ENCODE assay signal across 25 cellular contexts in genomic region chr2:2775018-2775417, GRCh38.
A peak's percentile ranks its signal among the peaks of the same experiment; 100 is the strongest.
DNase-seq lines count a peak whose midpoint lies in the region; ATAC-seq, FAIRE-seq and TF ChIP-seq lines count a peak whose summit lies in the region.
"Had no signal": no experiment of that assay in that cellular context is flagged by ENCODE, and none has a peak within 500 bp of the region (broad histone marks: within the 10 kb centered on the region; RNA-seq: fewer than 3 reads in every experiment).

No MANE protein-coding gene starts in this region.

- TF ChIP-seq CTCF in bronchial epithelial cell (IDR thresholded peaks at IDR 0.05; ENCODE audit: insufficient read depth, low read length, severe bottlenecking) (no peak), psoas muscle (IDR thresholded peaks at IDR 0.05) (no peak)

- DNase-seq in NCI-H2196 (lab: John Stamatoyannopoulos, UW; ENCODE audit: unreplicated experiment), result peak; percentile 20
- DNase-seq in NCI-H2196 treated with DMSO at 0.1 percent for 48 hours (lab: John Stamatoyannopoulos, UW; ENCODE audit: unreplicated experiment), result no peak
- DNase-seq in RKO (ENCODE audit: low spot score), result peak; percentile 28
- peak; percentile 44 for DNase-seq in bronchial epithelial cell (ENCODE audit: low read depth)
- no peak for DNase-seq in psoas muscle
- no peak for DNase-seq in cardiac septum (ENCODE audit: low spot score)
- no peak for DNase-seq in stimulated activated naive CD8-positive, alpha-beta T cell treated with anti-CD3 and anti-CD28 coated beads, Interleukin-15, amount 100 ng/mL, for 72 hours
- DNase-seq: CD4-positive, alpha-beta memory T cell; DMS153; GDM1; GM23248; H9; HFFc6; KBM-7; NCI-H1092 treated with DMSO at 0.1 percent for 48 hours; NCI-H146; NCI-H2029; NCI-H345; NCI-H526; PC-3 had no signal

- no peaks in the 10 kb centered on the region for H3K27me3 Mint-ChIP-seq in stimulated activated naive CD8-positive, alpha-beta T cell treated with anti-CD3 and anti-CD28 coated beads, Interleukin-15, amount 100 ng/mL, for 72 hours
- H3K27me3 Mint-ChIP-seq: CD4-positive, alpha-beta memory T cell had no signal

- H3K36me3 ChIP-seq in bronchial epithelial cell (ENCODE audit: control insufficient read depth, insufficient read depth, low read length) (no peaks in the 10 kb centered on the region), psoas muscle (ENCODE audit: insufficient read depth in 1 of 2, low read depth in 1 of 2) (no peaks in the 10 kb centered on the region)
- H3K36me3 ChIP-seq: BLaER1 treated with 17β-estradiol and CSF1 and Interleukin-3, amounts not matched to agents 10 nM and 100 nM; SJSA1 had no signal

- no peak overlapping the region for H3K27ac Mint-ChIP-seq in stimulated activated naive CD8-positive, alpha-beta T cell treated with anti-CD3 and anti-CD28 coated beads, Interleukin-15, amount 100 ng/mL, for 72 hours
- H3K27ac Mint-ChIP-seq: CD4-positive, alpha-beta memory T cell; H9; HFFc6 had no signal

- no peaks in the 10 kb centered on the region for H3K9me3 ChIP-seq in psoas muscle

- intact Hi-C loops in psoas muscle (cut with DNase I), result no loop called here
- intact Hi-C loops in cardiac septum (cut with DNase I), result no loop called here

- ATAC-seq in psoas muscle (peak; percentile 76 to 86 (median 82)), HG02571 (IDR thresholded peaks at IDR 0.05; ENCODE audit: unreplicated experiment) (no peak)
- ATAC-seq in stimulated activated naive CD8-positive, alpha-beta T cell treated with anti-CD3 and anti-CD28 coated beads, Interleukin-15, amount 100 ng/mL, for 72 hours, result no peak
- ATAC-seq: PC-3 had no signal

- H3K27ac ChIP-seq in psoas muscle, result no peak overlapping the region
- H3K27ac ChIP-seq: 22Rv1; BLaER1 treated with 17β-estradiol and CSF1 and Interleukin-3, amounts not matched to agents 10 nM and 100 nM; GM23248; SJSA1 had no signal

- H3K27me3 ChIP-seq in bronchial epithelial cell (ENCODE audit: control insufficient read depth, insufficient read depth, low read length) (no peaks in the 10 kb centered on the region), psoas muscle (ENCODE audit: insufficient read depth in 3 of 3, low read length in 2 of 3) (no peaks in the 10 kb centered on the region)
- H3K27me3 ChIP-seq: BLaER1 treated with 17β-estradiol and CSF1 and Interleukin-3, amounts not matched to agents 10 nM and 100 nM; SJSA1 had no signal

- no peak overlapping the region for H3K4me3 Mint-ChIP-seq in stimulated activated naive CD8-positive, alpha-beta T cell treated with anti-CD3 and anti-CD28 coated beads, Interleukin-15, amount 100 ng/mL, for 72 hours
- H3K4me3 Mint-ChIP-seq: CD4-positive, alpha-beta memory T cell; H9; HFFc6 had no signal

- WGBS in psoas muscle, 3 donors, result 23 to 26% (median 25%) methylated on average over 2 of the region's 2 CpGs

- H3K9me3 Mint-ChIP-seq in stimulated activated naive CD8-positive, alpha-beta T cell treated with anti-CD3 and anti-CD28 coated beads, Interleukin-15, amount 100 ng/mL, for 72 hours, result peaks cover 9 to 11% of the 10 kb centered on the region in 2 donors

- FAIRE-seq in bronchial epithelial cell (lab: Jason Lieb, UNC), result no peak
- FAIRE-seq: GM18507 had no signal

- no peaks in the 10 kb centered on the region for H3K4me1 Mint-ChIP-seq in stimulated activated naive CD8-positive, alpha-beta T cell treated with anti-CD3 and anti-CD28 coated beads, Interleukin-15, amount 100 ng/mL, for 72 hours
- H3K4me1 Mint-ChIP-seq: CD4-positive, alpha-beta memory T cell had no signal

- H3K4me1 ChIP-seq in psoas muscle, result peaks cover 5% of the 10 kb centered on the region
- H3K4me1 ChIP-seq: SJSA1 had no signal

- H3K4me3 ChIP-seq in bronchial epithelial cell (ENCODE audit: low read depth, low read length) (no peak overlapping the region), psoas muscle (no peak overlapping the region)
- H3K4me3 ChIP-seq: BLaER1 treated with 17β-estradiol and CSF1 and Interleukin-3, amounts not matched to agents 10 nM and 100 nM; GM23248; SJSA1 had no signal

Comparison
In these comparisons a context has a peak if more than half of its experiments do, and no peak if none do; other contexts are left out.
1. DNase-seq: peak in NCI-H2196 (single experiment), RKO (single experiment) and bronchial epithelial cell (single experiment); none in NCI-H2196 treated with DMSO at 0.1 percent for 48 hours (single experiment), psoas muscle (0 of 2), cardiac septum (single experiment) and stimulated activated naive CD8-positive, alpha-beta T cell treated with anti-CD3 and anti-CD28 coated beads, Interleukin-15, amount 100 ng/mL, for 72 hours (0 of 2).
2. ATAC-seq: peak in psoas muscle (4 of 4); none in stimulated activated naive CD8-positive, alpha-beta T cell treated with anti-CD3 and anti-CD28 coated beads, Interleukin-15, amount 100 ng/mL, for 72 hours (single experiment) and HG02571 (single experiment).